Comparison of ENCODE assay signal across 11 cellular contexts in genomic region chr10:104324931-104325330, GRCh38. TPM values are rescaled to one million over a fixed set of nuclear protein-coding genes. Genes with fewer than 3 reads are reported as not detected.
A peak's percentile ranks its signal among the peaks of the same experiment; 100 is the strongest.
DNase-seq lines count a peak whose midpoint lies in the region; ATAC-seq and TF ChIP-seq lines count a peak whose summit lies in the region.
"Had no signal": no experiment of that assay in that cellular context is flagged by ENCODE, and none has a peak within 500 bp of the region (broad histone marks: within the 10 kb centered on the region; RNA-seq: fewer than 3 reads in every experiment).

No MANE protein-coding gene starts in this region.

- H3K27me3 Mint-ChIP-seq in CD4-positive, alpha-beta memory T cell, result no peaks in the 10 kb centered on the region
- H3K27me3 Mint-ChIP-seq in T-cell, result no peaks in the 10 kb centered on the region

- ATAC-seq in T-cell (replicated peaks in 1 of 4) (no peak), GM19324 (IDR thresholded peaks at IDR 0.05; ENCODE audit: low FRiP score, unreplicated experiment) (no peak)

- H3K9me3 Mint-ChIP-seq in CD4-positive, alpha-beta memory T cell, result peaks cover 0 to 8% (median 0%) of the 10 kb centered on the region in 8 donors
- H3K9me3 Mint-ChIP-seq in T-cell, result no peaks in the 10 kb centered on the region

- WGBS in esophagus muscularis mucosa, result 92% methylated on average over 10 of the region's 10 CpGs
- 86 to 97% (median 91%) methylated on average over 10 of the region's 10 CpGs for WGBS in spleen, 5 donors

- no peaks in the 10 kb centered on the region for H3K9me3 ChIP-seq in CD4-positive, alpha-beta memory T cell (ENCODE audit: control insufficient read depth in 1 of 2, low read length in 2 of 2)
- H3K9me3 ChIP-seq in esophagus muscularis mucosa (no peaks in the 10 kb centered on the region), spleen (no peaks in the 10 kb centered on the region), BE2C (no peaks in the 10 kb centered on the region)

- H3K4me3 ChIP-seq in CD4-positive, alpha-beta memory T cell (ENCODE audit: low read length in 2 of 2), result no peak overlapping the region
- H3K4me3 ChIP-seq in esophagus muscularis mucosa, result no peak overlapping the region
- H3K4me3 ChIP-seq in spleen, result peak overlapping the region in 1 of 8 donors; percentile 56
- no peak overlapping the region for H3K4me3 ChIP-seq in BE2C (ENCODE audit: low read depth, low read length)

- intact Hi-C loops in CD4-positive, alpha-beta memory T cell (cut with micrococcal nuclease), result loop anchor here (10.0 kb wide), 1 partner anchor 410 kb away; the partner anchor contains the start of gene STN1
- intact Hi-C loops in esophagus muscularis mucosa (cut with DNase I) (no loop called here), spleen (cut with DNase I; ENCODE audit: low total_unique reads) (no loop called here)

- H3K36me3 ChIP-seq in CD4-positive, alpha-beta memory T cell (ENCODE audit: insufficient read depth, low read length), result no peaks in the 10 kb centered on the region
- H3K36me3 ChIP-seq in esophagus muscularis mucosa, result peaks cover 0 to 5% (median 2%) of the 10 kb centered on the region in 4 donors
- peaks cover 0 to 16% (median 0%) of the 10 kb centered on the region in 6 donors for H3K36me3 ChIP-seq in spleen
- H3K36me3 ChIP-seq in BE2C, result no peaks in the 10 kb centered on the region

- no peaks in the 10 kb centered on the region for H3K27me3 ChIP-seq in CD4-positive, alpha-beta memory T cell (ENCODE audit: insufficient read depth, low read length)
- H3K27me3 ChIP-seq in esophagus muscularis mucosa, result no peaks in the 10 kb centered on the region
- H3K27me3 ChIP-seq in spleen (replicated peaks in 1 of 7), result no peaks in the 10 kb centered on the region
- no peaks in the 10 kb centered on the region for H3K27me3 ChIP-seq in BE2C

- TF ChIP-seq EP300 in esophagus muscularis mucosa (IDR thresholded peaks at IDR 0.05), result no peak

- TF ChIP-seq POLR2A in esophagus muscularis mucosa (IDR thresholded peaks at IDR 0.05; ENCODE audit: low read depth) (no peak), spleen (IDR thresholded peaks at IDR 0.05) (no peak)

- no peak overlapping the region for H3K27ac ChIP-seq in CD4-positive, alpha-beta memory T cell (ENCODE audit: low read depth, low read length)
- H3K27ac ChIP-seq in esophagus muscularis mucosa (replicated peaks in 1 of 4), result peak overlapping the region; percentile 97 to 100 (median 98)
- H3K27ac ChIP-seq in spleen, result peak overlapping the region; percentile 14 to 100 (median 86)

- peak overlapping the region in 7 of 8 donors; percentile 49 to 86 (median 74) for H3K4me3 Mint-ChIP-seq in CD4-positive, alpha-beta memory T cell
- H3K4me3 Mint-ChIP-seq in T-cell, result peak overlapping the region in 2 of 3 donors; percentile 49 to 85

- peaks cover 75 to 100% (median 94%) of the 10 kb centered on the region in 4 donors for H3K4me1 Mint-ChIP-seq in CD4-positive, alpha-beta memory T cell
- peaks cover 99 to 100% (median 100%) of the 10 kb centered on the region in 3 donors for H3K4me1 Mint-ChIP-seq in T-cell

- peaks cover 0 to 17% of the 10 kb centered on the region in 2 donors for H3K36me3 Mint-ChIP-seq in CD4-positive, alpha-beta memory T cell
- H3K36me3 Mint-ChIP-seq in T-cell, result peaks cover 5% of the 10 kb centered on the region

- H3K4me1 ChIP-seq in CD4-positive, alpha-beta memory T cell (ENCODE audit: insufficient read depth, low read length), result peaks cover 100% of the 10 kb centered on the region
- H3K4me1 ChIP-seq in esophagus muscularis mucosa (peaks cover 100% of the 10 kb centered on the region in 4 donors), spleen (peaks cover 93 to 100% (median 99%) of the 10 kb centered on the region in 6 donors), BE2C (no peaks in the 10 kb centered on the region)

- CTCF ChIA-PET in CD4-positive, alpha-beta memory T cell (lab: Charles Lee; ENCODE audit: partially characterized antibody), result interaction anchor here (1.0 to 5.6 kb wide), 4 partner anchors 19 to 50 kb away, joined by 4 to 62 read pairs (median 6); no protein-coding TSS in a partner anchor
- CTCF ChIA-PET in T-cell (lab: Charles Lee), result interaction anchor here in 1 of 2 donors (0.6 to 1.0 kb wide), 2 partner anchors 30 to 33 kb away, joined by 3 read pairs; no protein-coding TSS in a partner anchor

- H3K27ac Mint-ChIP-seq in CD4-positive, alpha-beta memory T cell, result peak overlapping the region; percentile 78 to 98 (median 94)
- peak overlapping the region; percentile 97 to 98 for H3K27ac Mint-ChIP-seq in T-cell

- DNase-seq in CD4-positive, alpha-beta memory T cell, result no peak
- DNase-seq in T-cell, result no peak
- no peak for DNase-seq in esophagus muscularis mucosa (ENCODE audit: extremely low spot score)
- DNase-seq in spleen, result peak; percentile 58
- DNase-seq in BE2C, result no peak
- no peak for DNase-seq in NCI-H446 (lab: John Stamatoyannopoulos, UW)
- DNase-seq: DMS79, foreskin melanocyte, MM.1S, NCI-H510A treated with DMSO at 0.1 percent for 48 hours had no signal

- TF ChIP-seq CTCF in esophagus muscularis mucosa (IDR thresholded peaks at IDR 0.05) (no peak), spleen (IDR thresholded peaks at IDR 0.05 in 8 of 11, conservative IDR thresholded peaks at IDR 0.05 in 3 of 11) (no peak), BE2C (IDR thresholded peaks at IDR 0.05; ENCODE audit: low read depth, low read length) (no peak)

- POLR2A ChIA-PET in CD4-positive, alpha-beta memory T cell (lab: Charles Lee; ENCODE audit: partially characterized antibody), result interaction anchor here (6.0 to 11.4 kb wide), 2 partner anchors 13 to 15 kb away, joined by 72 to 179 read pairs; partner anchors contain the start of gene ITPRIP
- POLR2A ChIA-PET in T-cell (lab: Charles Lee), result no interaction called here

RNA-seq across cellular contexts. Expression of gene ITPRIP, which starts 13.3 kb away (rescaled TPM):
- 10 to 100 TPM; 15.6 to 15.7 TPM for total RNA-seq in CD4-positive, alpha-beta memory T cell
- polyA plus RNA-seq in CD4-positive, alpha-beta memory T cell, result 10 to 100 TPM; 10.3 to 12.8 TPM
- total RNA-seq in T-cell, result 10 to 100 TPM; 16.9 to 98.5 (median 25.0) TPM
- total RNA-seq in esophagus muscularis mucosa, result 10 to 100 TPM; 18.7 to 56.0 (median 39.9) TPM
- total RNA-seq in spleen, result 10 to 100 TPM; 21.6 to 37.8 (median 32.3) TPM
- 1 to 10 TPM; 7.2 to 9.5 (median 8.5) TPM for polyA plus RNA-seq in spleen
- not detected for polyA plus RNA-seq in BE2C (2012; ENCODE audit: insufficient read depth, insufficient read length, low read depth)

RNA-seq across cellular contexts. Expression of gene CFAP58, which starts 28.7 kb away (rescaled TPM):
- not detected for total RNA-seq in CD4-positive, alpha-beta memory T cell
- polyA plus RNA-seq in CD4-positive, alpha-beta memory T cell, result not detected
- total RNA-seq in T-cell (not detected), esophagus muscularis mucosa (1 to 10 TPM in 2 of 4 donors, under 1 TPM in 2; 0.71 to 1.6 (median 1.0) TPM), spleen (1 to 10 TPM in 1 of 7 donors, under 1 TPM in 5, not detected in 1; 0.37 to 1.4 (median 0.46) TPM)
- under 1 TPM; 0.10 to 0.36 (median 0.15) TPM for polyA plus RNA-seq in spleen
- not detected for polyA plus RNA-seq in BE2C (2012; ENCODE audit: insufficient read depth, insufficient read length, low read depth)

RNA-seq across cellular contexts. Expression of gene GSTO2, which starts 55.9 kb away (rescaled TPM):
- total RNA-seq in CD4-positive, alpha-beta memory T cell, result 1 to 10 TPM; 1.6 to 2.3 TPM
- 1 to 10 TPM in 1 of 2 donors, under 1 TPM in 1; 0.94 to 1.2 TPM for polyA plus RNA-seq in CD4-positive, alpha-beta memory T cell
- total RNA-seq in T-cell (1 to 10 TPM in 4 of 5 donors, under 1 TPM in 1; 0.60 to 2.4 (median 1.9) TPM), esophagus muscularis mucosa (under 1 TPM; 0.42 to 0.99 (median 0.63) TPM), spleen (1 to 10 TPM in 1 of 7 donors, under 1 TPM in 6; 0.32 to 1.4 (median 0.77) TPM)
- polyA plus RNA-seq in spleen, result under 1 TPM; 0.91 to 0.99 (median 0.91) TPM
- 0.68 TPM for polyA plus RNA-seq in BE2C (2012; ENCODE audit: insufficient read depth, insufficient read length, low read depth)
